In genomic region chr17:49190932-49191331, GRCh38 we compare ENCODE assay signal across 10 cellular contexts. TPM values are rescaled to one million over a fixed set of nuclear protein-coding genes. Genes with fewer than 3 reads are reported as not detected.
A peak's percentile ranks its signal among the peaks of the same experiment; 100 is the strongest.
DNase-seq lines count a peak whose midpoint lies in the region; ATAC-seq and TF ChIP-seq lines count a peak whose summit lies in the region.
"Had no signal": no experiment of that assay in that cellular context is flagged by ENCODE, and none has a peak within 500 bp of the region (broad histone marks: within the 10 kb centered on the region; RNA-seq: fewer than 3 reads in every experiment).

No MANE protein-coding gene starts in this region.

- RAD21 ChIA-PET in HCT116 (lab: Charles Lee; ENCODE audit: low non-redundant PET in 1 of 2, low total read pairs in 2 of 2, uncharacterized antibody in 2 of 2, unreplicated experiment in 2 of 2) = no interaction called here

- H3K9ac ChIP-seq in HCT116 (ENCODE audit: low read length) = no peak overlapping the region

- H3K9me3 Mint-ChIP-seq in CD4-positive, CD25-positive, alpha-beta regulatory T cell = peaks cover 0 to 6% (median 0%) of the 10 kb centered on the region in 7 donors
- H3K9me3 Mint-ChIP-seq in WTC11 (peaks cover 5% of the 10 kb centered on the region), mesothelial cell of epicardium (peaks cover 5% of the 10 kb centered on the region)

- H3K4me2 ChIP-seq in HCT116 (ENCODE audit: low read length) = 0 out of 2 replicates have a peak overlapping the region, but pooled peaks have one; percentile 19

- H3K36me3 ChIP-seq in CD4-positive, CD25-positive, alpha-beta regulatory T cell (ENCODE audit: control insufficient read depth, insufficient read depth, low read length) = no peaks in the 10 kb centered on the region
- H3K36me3 ChIP-seq in HCT116 (ENCODE audit: control insufficient read depth in 1 of 2, insufficient read depth in 2 of 2, low read length in 2 of 2) = no peaks in the 10 kb centered on the region

- H3K4me3 ChIP-seq in CD4-positive, CD25-positive, alpha-beta regulatory T cell (ENCODE audit: low read depth, low read length) = no peak overlapping the region
- H3K4me3 ChIP-seq in HCT116 (replicated peaks in 1 of 2; ENCODE audit: low read depth in 1 of 2, low read length in 2 of 2) = no peak overlapping the region

- peak overlapping the region in 2 of 3 donors; percentile 26 to 83 for H3K27ac Mint-ChIP-seq in CD4-positive, CD25-positive, alpha-beta regulatory T cell
- H3K27ac Mint-ChIP-seq in WTC11 (no peak overlapping the region), mesothelial cell of epicardium (no peak overlapping the region)

- peak overlapping the region; percentile 10 for H2AFZ ChIP-seq in HCT116 (ENCODE audit: low read depth, low read length, poor library complexity, severe bottlenecking)

- H3K27ac ChIP-seq in CD4-positive, CD25-positive, alpha-beta regulatory T cell (ENCODE audit: insufficient read depth, low read length, poor library complexity, severe bottlenecking) = peak overlapping the region; percentile 92
- no peak overlapping the region for H3K27ac ChIP-seq in HCT116 (ENCODE audit: low read depth, low read length)

- H3K36me3 Mint-ChIP-seq in CD4-positive, CD25-positive, alpha-beta regulatory T cell = peaks cover 3% of the 10 kb centered on the region
- H3K36me3 Mint-ChIP-seq in WTC11 (peaks cover 4% of the 10 kb centered on the region), mesothelial cell of epicardium (peaks cover 1% of the 10 kb centered on the region)

- H3K9me3 ChIP-seq in CD4-positive, CD25-positive, alpha-beta regulatory T cell (ENCODE audit: control insufficient read depth in 2 of 2, low read length in 2 of 2) = no peaks in the 10 kb centered on the region
- no peaks in the 10 kb centered on the region for H3K9me3 ChIP-seq in HCT116 (ENCODE audit: control insufficient read depth in 1 of 2, insufficient read depth in 1 of 2, low read depth in 1 of 2, low read length in 2 of 2)

- peaks cover 19% of the 10 kb centered on the region for H3K4me1 ChIP-seq in CD4-positive, CD25-positive, alpha-beta regulatory T cell (ENCODE audit: control insufficient read depth, insufficient read depth, low read length, poor library complexity, severe bottlenecking)
- peaks cover 13 to 41% of the 10 kb centered on the region in 2 experiments; a peak in 3 of 4 replicates for H3K4me1 ChIP-seq in HCT116 (ENCODE audit: control insufficient read depth in 1 of 2, insufficient read depth in 2 of 2, low read length in 2 of 2)

- H3K27me3 ChIP-seq in CD4-positive, CD25-positive, alpha-beta regulatory T cell (ENCODE audit: control insufficient read depth, insufficient read depth, low read length) = no peaks in the 10 kb centered on the region
- no peaks in the 10 kb centered on the region for H3K27me3 ChIP-seq in HCT116 (ENCODE audit: insufficient read depth, low read length)

- TF ChIP-seq CTCF in HCT116 (IDR thresholded peaks at IDR 0.05 in 2 of 3, conservative IDR thresholded peaks at IDR 0.05 in 1 of 3; ENCODE audit: borderline replicate concordance in 1 of 3, insufficient read depth in 1 of 3, low read depth in 2 of 3, low read length in 2 of 3) = no peak
- no peak for TF ChIP-seq CTCF in WTC11 (IDR thresholded peaks at IDR 0.05)
- TF ChIP-seq CTCF in mesothelial cell of epicardium (IDR thresholded peaks at IDR 0.05; ENCODE audit: unreplicated experiment) = no peak

- ATAC-seq in CD4-positive, CD25-positive, alpha-beta regulatory T cell (ENCODE audit: low read depth in 2 of 2) = no peak
- ATAC-seq in HCT116 (no peak), WTC11 (no peak), GM18858 (IDR thresholded peaks at IDR 0.05; ENCODE audit: unreplicated experiment) (no peak), HG03108 (IDR thresholded peaks at IDR 0.05; ENCODE audit: unreplicated experiment) (no peak), sciatic nerve (no peak)

- H3K4me3 Mint-ChIP-seq in CD4-positive, CD25-positive, alpha-beta regulatory T cell = peak overlapping the region in 2 of 4 donors; percentile 39 to 92
- H3K4me3 Mint-ChIP-seq in WTC11 (peak overlapping the region; percentile 61), mesothelial cell of epicardium (peak overlapping the region; percentile 39)

- no peaks in the 10 kb centered on the region for H3K9me2 ChIP-seq in HCT116 (ENCODE audit: insufficient read depth)

- CTCF ChIA-PET in HCT116 (lab: Charles Lee) = interaction anchor here (1.5 to 3.0 kb wide), 3 partner anchors 11 to 100 kb away, joined by 4 to 16 read pairs (median 9); no protein-coding TSS in a partner anchor
- CTCF ChIA-PET in WTC11 (lab: Charles Lee) = interaction anchor here (1.2 to 4.1 kb wide), 3 partner anchors 11 to 137 kb away, joined by 4 to 20 read pairs (median 4); partner anchors contain the start of gene PHOSPHO1

- H3K27me3 Mint-ChIP-seq in CD4-positive, CD25-positive, alpha-beta regulatory T cell = peaks cover 15% of the 10 kb centered on the region
- H3K27me3 Mint-ChIP-seq in WTC11 (ENCODE audit: low read depth) (no peaks in the 10 kb centered on the region; the same call in 1 of the 2 replicates), mesothelial cell of epicardium (ENCODE audit: low read depth) (peaks cover 2% of the 10 kb centered on the region)

- TF ChIP-seq RAD21 in HCT116 (IDR thresholded peaks at IDR 0.05; ENCODE audit: low read depth) = no peak

- peaks cover 10 to 40% (median 26%) of the 10 kb centered on the region in 4 donors for H3K4me1 Mint-ChIP-seq in CD4-positive, CD25-positive, alpha-beta regulatory T cell
- peaks cover 10% of the 10 kb centered on the region for H3K4me1 Mint-ChIP-seq in WTC11
- H3K4me1 Mint-ChIP-seq in mesothelial cell of epicardium = peaks cover 11% of the 10 kb centered on the region

- H4K20me1 ChIP-seq in HCT116 (ENCODE audit: insufficient read depth) = no peaks in the 10 kb centered on the region

- POLR2A ChIA-PET in HCT116 (lab: Charles Lee) = no interaction called here
- POLR2A ChIA-PET in WTC11 (lab: Charles Lee) = no interaction called here

- intact Hi-C loops in HCT116 (cut with micrococcal nuclease) (loop anchor here (5.0 kb wide), 3 partner anchors 36 to 299 kb away; partner anchors contain the start of genes ATP5MC1 and UBE2Z), sciatic nerve (cut with DNase I) (no loop called here)

- BruUV-seq in HCT116 (replicated peaks; lab: Mats Ljungman, UMichigan) = no TSS peak

- in situ Hi-C loops in KBM-7 (cut with MboI; ENCODE audit: low pct_unique_long_range_greater_than_20kb, low sequenced_read_pairs) = no loop called here

- no peak for DNase-seq in CD4-positive, CD25-positive, alpha-beta regulatory T cell
- DNase-seq in HCT116 (ENCODE audit: low read depth, low spot score) (no peak), WTC11 (ENCODE audit: low spot score) (no peak), mesothelial cell of epicardium (ENCODE audit: low spot score in 2 of 2, unreplicated experiment in 2 of 2) (no peak), KBM-7 (no peak), sciatic nerve (ENCODE audit: low spot score) (no peak)
- DNase-seq: hypothalamus had no signal

- no peaks in the 10 kb centered on the region for H3K79me2 ChIP-seq in HCT116 (ENCODE audit: insufficient read depth, low read length)

- no peak for TF ChIP-seq POLR2A in HCT116 (IDR thresholded peaks at IDR 0.05; ENCODE audit: borderline replicate concordance, extremely low read depth, insufficient read depth, insufficient read length)

TF ChIP-seq in HCT116, 20 proteins besides CTCF, POLR2A, EP300 and RAD21 (continues in another document):
- TF ChIP-seq ZFX (IDR thresholded peaks at IDR 0.05) (no peak), CEBPB (IDR thresholded peaks at IDR 0.05; ENCODE audit: low read depth) (no peak), ZNF274 (IDR thresholded peaks at IDR 0.05; ENCODE audit: low read depth, low read length) (no peak), YY1 (IDR thresholded peaks at IDR 0.05; ENCODE audit: extremely low read depth, insufficient replicate concordance, low read depth, low read length) (no peak), EGR1 (IDR thresholded peaks at IDR 0.05; ENCODE audit: low read depth) (no peak), POLR2AphosphoS5 (IDR thresholded peaks at IDR 0.05; ENCODE audit: low read depth, low read length) (no peak), JUND (IDR thresholded peaks at IDR 0.05) (no peak)

RNA-seq across cellular contexts. Expression of gene GNGT2, which starts 19.4 kb away (rescaled TPM):
- 1.5 TPM for total RNA-seq in CD4-positive, CD25-positive, alpha-beta regulatory T cell
- polyA plus RNA-seq in CD4-positive, CD25-positive, alpha-beta regulatory T cell = 10 to 100 TPM in 1 of 4 donors, 1 to 10 TPM in 3; 4.1 to 11.4 (median 7.4) TPM
- total RNA-seq in HCT116 (2021; ENCODE audit: unreplicated experiment) = not detected
- not detected in 2 replicates for polyA plus RNA-seq in HCT116 (2012)
- 0.34 to 0.70 TPM (median 0.50 TPM) in 3 replicates for total RNA-seq in WTC11 (2021)
- total RNA-seq in mesothelial cell of epicardium = 0.34 TPM in 1 of 3 replicates, not detected in the others
- total RNA-seq in sciatic nerve = 1.3 TPM

RNA-seq across cellular contexts. Expression of gene ABI3, which starts 19.6 kb away (rescaled TPM):
- 6.5 TPM for total RNA-seq in CD4-positive, CD25-positive, alpha-beta regulatory T cell
- 10 to 100 TPM; 12.1 to 27.6 (median 17.3) TPM for polyA plus RNA-seq in CD4-positive, CD25-positive, alpha-beta regulatory T cell
- total RNA-seq in HCT116 (2021; ENCODE audit: unreplicated experiment) = 0.12 TPM
- 0.05 and 0.11 TPM in 2 replicates for polyA plus RNA-seq in HCT116 (2012)
- 1.2 to 1.6 TPM (median 1.5 TPM) in 3 replicates for total RNA-seq in WTC11 (2021)
- total RNA-seq in mesothelial cell of epicardium = 0.51 to 1.3 TPM (median 0.69 TPM) in 3 replicates
- total RNA-seq in sciatic nerve = 8.5 TPM

RNA-seq across cellular contexts. Expression of gene PHOSPHO1, which starts 39.7 kb away (rescaled TPM):
- not detected for total RNA-seq in CD4-positive, CD25-positive, alpha-beta regulatory T cell
- under 1 TPM in 3 of 4 donors, not detected in 1; 0.11 to 0.24 (median 0.15) TPM for polyA plus RNA-seq in CD4-positive, CD25-positive, alpha-beta regulatory T cell
- 3.0 TPM for total RNA-seq in HCT116 (2021; ENCODE audit: unreplicated experiment)
- polyA plus RNA-seq in HCT116 (2012) = 1.4 and 2.0 TPM in 2 replicates
- 0.81 to 1.1 TPM (median 0.85 TPM) in 3 replicates for total RNA-seq in WTC11 (2021)
- 0.25 to 0.40 TPM in 2 of 3 replicates, not detected in the other for total RNA-seq in mesothelial cell of epicardium
- 6.2 TPM for total RNA-seq in sciatic nerve
- total RNA-seq: activated CD8-positive, alpha-beta memory T cell treated with anti-CD3 and anti-CD28 coated beads for 36 hours had no signal

RNA-seq across cellular contexts. Expression of gene B4GALNT2, which starts 58.4 kb away (rescaled TPM):
- not detected for total RNA-seq in CD4-positive, CD25-positive, alpha-beta regulatory T cell
- not detected for polyA plus RNA-seq in CD4-positive, CD25-positive, alpha-beta regulatory T cell
- not detected for total RNA-seq in HCT116 (2021; ENCODE audit: unreplicated experiment)
- not detected in 2 replicates for polyA plus RNA-seq in HCT116 (2012)
- total RNA-seq in WTC11 (2021) = 0.02 to 0.04 TPM (median 0.02 TPM) in 3 replicates
- 0.02 to 0.07 TPM (median 0.04 TPM) in 3 replicates for total RNA-seq in mesothelial cell of epicardium
- 0.13 TPM for total RNA-seq in sciatic nerve
- total RNA-seq: activated CD8-positive, alpha-beta memory T cell treated with anti-CD3 and anti-CD28 coated beads for 36 hours had no signal

Comparison
In these comparisons a context has a peak if more than half of its experiments do, and no peak if none do; other contexts are left out.
1. H3K27ac Mint-ChIP-seq: peak in CD4-positive, CD25-positive, alpha-beta regulatory T cell (2 of 3); none in WTC11 (single experiment) and mesothelial cell of epicardium (single experiment).